11 cellular contexts compared by ENCODE assay signal in genomic region chr22:30279389-30279788, GRCh38. TPM values are rescaled to one million over a fixed set of nuclear protein-coding genes. Genes with fewer than 3 reads are reported as not detected.
A peak's percentile ranks its signal among the peaks of the same experiment; 100 is the strongest.
DNase-seq lines count a peak whose midpoint lies in the region; ATAC-seq and TF ChIP-seq lines count a peak whose summit lies in the region.
"Had no signal": no experiment of that assay in that cellular context is flagged by ENCODE, and none has a peak within 500 bp of the region (broad histone marks: within the 10 kb centered on the region; RNA-seq: fewer than 3 reads in every experiment).

No MANE protein-coding gene starts in this region.

- TF ChIP-seq POLR2A in NB4 (IDR thresholded peaks at IDR 0.05; ENCODE audit: extremely low read depth, insufficient read length) = no peak
- no peak for TF ChIP-seq POLR2A in gastroesophageal sphincter (IDR thresholded peaks at IDR 0.05)

- in situ Hi-C loops in GM23248 (cut with MboI) = no loop called here

- H3K27ac Mint-ChIP-seq in glutamatergic neuron (ENCODE audit: unreplicated experiment) = no peak overlapping the region
- no peak overlapping the region for H3K27ac Mint-ChIP-seq in CD8-positive, alpha-beta T cell
- H3K27ac Mint-ChIP-seq: activated naive CD4-positive, alpha-beta T cell treated with anti-CD3 and anti-CD28 coated beads, Interleukin-2, amount 50 U/mL, for 24 hours had no signal

- peak overlapping the region; percentile 34; the same call in 1 of the 2 replicates for H3K9ac ChIP-seq in GM23248

- H3K9me2 ChIP-seq in GM23248 (ENCODE audit: insufficient read depth) = no peaks in the 10 kb centered on the region

- H3K36me3 ChIP-seq in GM23248 (ENCODE audit: low read depth) (no peaks in the 10 kb centered on the region), gastroesophageal sphincter (peaks cover 0 to 13% of the 10 kb centered on the region in 2 donors)
- no peaks in the 10 kb centered on the region for H3K36me3 ChIP-seq in CD8-positive, alpha-beta T cell (ENCODE audit: insufficient read depth, low read length)

- TF ChIP-seq EP300 in gastroesophageal sphincter (IDR thresholded peaks at IDR 0.05) = no peak

- DNase-seq in GM23248 (peak; percentile 87), NB4 (ENCODE audit: low read depth) (peak; percentile 95), sciatic nerve (ENCODE audit: low spot score) (peak; percentile 81), glutamatergic neuron (no peak), glomerular visceral epithelial cell (ENCODE audit: extremely low spot score) (no peak)
- no peak for DNase-seq in CD8-positive, alpha-beta T cell
- DNase-seq: KG1, sigmoid colon had no signal

- POLR2A ChIA-PET in CD8-positive, alpha-beta T cell (lab: Charles Lee) = no interaction called here

- no peak overlapping the region for H2AFZ ChIP-seq in GM23248

- no peak overlapping the region for H3K4me3 Mint-ChIP-seq in glutamatergic neuron (ENCODE audit: unreplicated experiment)
- H3K4me3 Mint-ChIP-seq in CD8-positive, alpha-beta T cell = no peak overlapping the region
- H3K4me3 Mint-ChIP-seq: activated naive CD4-positive, alpha-beta T cell treated with anti-CD3 and anti-CD28 coated beads, Interleukin-2, amount 50 U/mL, for 24 hours had no signal

- H3K4me1 ChIP-seq in GM23248 (ENCODE audit: insufficient read depth) (peaks cover 31% of the 10 kb centered on the region), gastroesophageal sphincter (peaks cover 0 to 10% (median 5%) of the 10 kb centered on the region in 3 donors)
- peaks cover 27% of the 10 kb centered on the region for H3K4me1 ChIP-seq in CD8-positive, alpha-beta T cell (ENCODE audit: insufficient read depth, low read length)

- H3K9me3 Mint-ChIP-seq in glutamatergic neuron (ENCODE audit: unreplicated experiment) = no peaks in the 10 kb centered on the region
- H3K9me3 Mint-ChIP-seq in CD8-positive, alpha-beta T cell = no peaks in the 10 kb centered on the region
- H3K9me3 Mint-ChIP-seq: activated naive CD4-positive, alpha-beta T cell treated with anti-CD3 and anti-CD28 coated beads, Interleukin-2, amount 50 U/mL, for 24 hours had no signal

- H3K4me3 ChIP-seq in GM23248 (no peak overlapping the region), NB4 (ENCODE audit: low read depth, low read length) (peak overlapping the region; percentile 16), gastroesophageal sphincter (no peak overlapping the region)
- H3K4me3 ChIP-seq in CD8-positive, alpha-beta T cell (ENCODE audit: low read depth, low read length) = no peak overlapping the region
- H3K4me3 ChIP-seq: sigmoid colon had no signal

- H3K4me1 Mint-ChIP-seq in glutamatergic neuron (ENCODE audit: low read depth, unreplicated experiment) = no peaks in the 10 kb centered on the region
- H3K4me1 Mint-ChIP-seq in CD8-positive, alpha-beta T cell (ENCODE audit: low read depth) = peaks cover 35% of the 10 kb centered on the region

- peak overlapping the region; percentile 37 for H3K4me2 ChIP-seq in GM23248 (ENCODE audit: unreplicated experiment)

- ATAC-seq in gastroesophageal sphincter (peak; percentile 56), sciatic nerve (peak; percentile 59)
- no peak for ATAC-seq in CD8-positive, alpha-beta T cell

- TF ChIP-seq CTCF in NB4 (IDR thresholded peaks at IDR 0.05; ENCODE audit: low read depth, low read length) = no peak
- no peak for TF ChIP-seq CTCF in gastroesophageal sphincter (IDR thresholded peaks at IDR 0.05)
- TF ChIP-seq CTCF in glutamatergic neuron (IDR thresholded peaks at IDR 0.05; ENCODE audit: partially characterized antibody, unreplicated experiment) = no peak
- no peak for TF ChIP-seq CTCF in CD8-positive, alpha-beta T cell (IDR thresholded peaks at IDR 0.05)

- H3K27ac ChIP-seq in GM23248 = peak overlapping the region; percentile 7
- no peak overlapping the region for H3K27ac ChIP-seq in gastroesophageal sphincter
- H3K27ac ChIP-seq in CD8-positive, alpha-beta T cell (ENCODE audit: low read depth, low read length) = no peak overlapping the region
- H3K27ac ChIP-seq: sigmoid colon had no signal

- H3K36me3 Mint-ChIP-seq in glutamatergic neuron (ENCODE audit: unreplicated experiment) = no peaks in the 10 kb centered on the region
- no peaks in the 10 kb centered on the region for H3K36me3 Mint-ChIP-seq in CD8-positive, alpha-beta T cell
- H3K36me3 Mint-ChIP-seq: activated naive CD4-positive, alpha-beta T cell treated with anti-CD3 and anti-CD28 coated beads, Interleukin-2, amount 50 U/mL, for 24 hours had no signal

- no peaks in the 10 kb centered on the region for H3K79me2 ChIP-seq in GM23248 (ENCODE audit: insufficient read depth)

- H3F3A ChIP-seq in GM23248 (ENCODE audit: insufficient read depth) = peaks cover 29% of the 10 kb centered on the region

- no peaks in the 10 kb centered on the region for H3K27me3 ChIP-seq in GM23248 (replicated peaks; ENCODE audit: insufficient read depth)
- H3K27me3 ChIP-seq in gastroesophageal sphincter = no peaks in the 10 kb centered on the region
- no peaks in the 10 kb centered on the region for H3K27me3 ChIP-seq in CD8-positive, alpha-beta T cell (ENCODE audit: insufficient read depth, low read length)
- H3K27me3 ChIP-seq: sigmoid colon had no signal

- CTCF ChIA-PET in CD8-positive, alpha-beta T cell (lab: Charles Lee) = interaction anchor here (1.1 to 20.4 kb wide), 3 partner anchors 8 to 110 kb away, joined by 3 to 528 read pairs (median 5); partner anchors contain the start of genes CASTOR1, RNF215 and SEC14L2

- intact Hi-C loops in sciatic nerve (cut with DNase I) = no loop called here
- intact Hi-C loops in CD8-positive, alpha-beta T cell (cut with DNase I, micrococcal nuclease) = no loop called here

- WGBS in GM23248 (ENCODE audit: low coverage in 1 of 2, low lambda C conversion rate in 2 of 2, missing lambda C conversion rate in 2 of 2), 2 experiments = 24 to 25% methylated on average over 12 to 13 of the region's 13 CpGs
- 41% methylated on average over 3 of the region's 13 CpGs; no CpG with 5 or more reads in 1 of the 2 donors for WGBS in gastroesophageal sphincter (ENCODE audit: low coverage in 1 of 2), 2 donors

- H3K9me3 ChIP-seq in GM23248 (ENCODE audit: low read depth) = no peaks in the 10 kb centered on the region
- no peaks in the 10 kb centered on the region for H3K9me3 ChIP-seq in gastroesophageal sphincter
- no peaks in the 10 kb centered on the region for H3K9me3 ChIP-seq in CD8-positive, alpha-beta T cell (ENCODE audit: low read length)
- H3K9me3 ChIP-seq: sigmoid colon had no signal

- no peaks in the 10 kb centered on the region for H4K20me1 ChIP-seq in GM23248 (ENCODE audit: insufficient read depth)

- peaks cover 2% of the 10 kb centered on the region for H3K27me3 Mint-ChIP-seq in glutamatergic neuron (ENCODE audit: unreplicated experiment)
- H3K27me3 Mint-ChIP-seq in CD8-positive, alpha-beta T cell (ENCODE audit: low read depth) = no peaks in the 10 kb centered on the region
- H3K27me3 Mint-ChIP-seq: activated naive CD4-positive, alpha-beta T cell treated with anti-CD3 and anti-CD28 coated beads, Interleukin-2, amount 50 U/mL, for 24 hours had no signal

RNA-seq across cellular contexts. Expression of gene CASTOR1, which starts 9.9 kb away (rescaled TPM):
- total RNA-seq in GM23248 (2014; rRNA removed; shearing (Covaris generic)) = 10.2 and 13.4 TPM in 2 replicates
- polyA plus RNA-seq in GM23248 (2016; fragmentation: Nextera tagmentation; extraction: Ambion mirVana) = 8.7 and 10.2 TPM in 2 replicates
- total RNA-seq in gastroesophageal sphincter (10 to 100 TPM; 12.9 to 17.1 (median 16.2) TPM), sciatic nerve (15.9 TPM), glutamatergic neuron (ENCODE audit: unreplicated experiment) (4.5 TPM)
- total RNA-seq in CD8-positive, alpha-beta T cell = 10 to 100 TPM; 17.2 to 21.9 TPM

RNA-seq across cellular contexts. Expression of gene OSM, which starts 12.7 kb away (rescaled TPM):
- not detected in 2 replicates for total RNA-seq in GM23248 (2014; rRNA removed; shearing (Covaris generic))
- polyA plus RNA-seq in GM23248 (2016; fragmentation: Nextera tagmentation; extraction: Ambion mirVana) = not detected in 2 replicates
- total RNA-seq in gastroesophageal sphincter = 1 to 10 TPM in 2 of 4 donors, not detected in 2; 4.1 to 7.7 TPM
- total RNA-seq in sciatic nerve = 6.4 TPM
- total RNA-seq in glutamatergic neuron (ENCODE audit: unreplicated experiment) = not detected
- total RNA-seq in CD8-positive, alpha-beta T cell = 10 to 100 TPM; 26.1 to 26.5 TPM

RNA-seq across cellular contexts. Expression of gene LIF, which starts 32.8 kb away (rescaled TPM):
- total RNA-seq in GM23248 (2014; rRNA removed; shearing (Covaris generic)) = 1.6 and 1.9 TPM in 2 replicates
- 1.0 and 1.4 TPM in 2 replicates for polyA plus RNA-seq in GM23248 (2016; fragmentation: Nextera tagmentation; extraction: Ambion mirVana)
- total RNA-seq in gastroesophageal sphincter (10 to 100 TPM in 1 of 4 donors, under 1 TPM in 2, not detected in 1; 0.58 to 15.8 (median 0.59) TPM), sciatic nerve (3.2 TPM), glutamatergic neuron (ENCODE audit: unreplicated experiment) (0.29 TPM)
- total RNA-seq in CD8-positive, alpha-beta T cell = under 1 TPM; 0.30 to 0.42 TPM
- total RNA-seq: temporal lobe had no signal

RNA-seq across cellular contexts. Expression of gene TBC1D10A, which starts 47.4 kb away (rescaled TPM):
- 16.9 and 26.3 TPM in 2 replicates for total RNA-seq in GM23248 (2014; rRNA removed; shearing (Covaris generic))
- 21.9 and 22.3 TPM in 2 replicates for polyA plus RNA-seq in GM23248 (2016; fragmentation: Nextera tagmentation; extraction: Ambion mirVana)
- total RNA-seq in gastroesophageal sphincter (10 to 100 TPM; 25.3 to 30.8 (median 26.0) TPM), sciatic nerve (29.4 TPM), glutamatergic neuron (ENCODE audit: unreplicated experiment) (5.0 TPM)
- 10 to 100 TPM; 77.5 to 87.3 TPM for total RNA-seq in CD8-positive, alpha-beta T cell

Comparison
In these comparisons a context has a peak if more than half of its experiments do, and no peak if none do; other contexts are left out.
1. DNase-seq: peak in GM23248 (single experiment), NB4 (single experiment) and sciatic nerve (single experiment); none in glutamatergic neuron (single experiment), glomerular visceral epithelial cell (single experiment) and CD8-positive, alpha-beta T cell (0 of 7).